ENCODE assay signal across 10 cellular contexts in genomic region chr5:43425965-43426364, GRCh38. TPM values are rescaled to one million over a fixed set of nuclear protein-coding genes. Genes with fewer than 3 reads are reported as not detected.
DNase-seq lines count a peak whose midpoint lies in the region; ATAC-seq and TF ChIP-seq lines count a peak whose summit lies in the region.
"Had no signal": no experiment of that assay in that cellular context is flagged by ENCODE, and none has a peak within 500 bp of the region (broad histone marks: within the 10 kb centered on the region; RNA-seq: fewer than 3 reads in every experiment).

No MANE protein-coding gene starts in this region.

- no peaks in the 10 kb centered on the region for H3K36me3 ChIP-seq in RWPE2 (ENCODE audit: low read depth)
- H3K36me3 ChIP-seq: esophagus muscularis mucosa, pancreas had no signal

- TF ChIP-seq CTCF in RWPE2 (IDR thresholded peaks at IDR 0.05; ENCODE audit: poor library complexity, severe bottlenecking) (no peak), fibroblast of villous mesenchyme (IDR thresholded peaks at IDR 0.05; ENCODE audit: insufficient read depth, low read depth, low read length) (no peak)

- CTCF ChIA-PET in activated CD8-positive, alpha-beta memory T cell treated with anti-CD3 and anti-CD28 coated beads, Interleukin-2, amount 10 ng/mL, durations not matched to agents 7 days and 5 days (lab: Charles Lee), result interaction anchor here (0.9 kb wide), 1 partner anchor 58 kb away, joined by 3 read pairs; no protein-coding TSS in a partner anchor

- H3K4me1 ChIP-seq in RWPE2 (ENCODE audit: insufficient read depth, poor library complexity, severe bottlenecking), result peaks cover 35% of the 10 kb centered on the region

- no peaks in the 10 kb centered on the region for H3K4me1 Mint-ChIP-seq in activated CD8-positive, alpha-beta memory T cell treated with anti-CD3 and anti-CD28 coated beads, Interleukin-2, amount 10 ng/mL, durations not matched to agents 7 days and 5 days

- H3K9me3 ChIP-seq in RWPE2 (ENCODE audit: severe bottlenecking), result no peaks in the 10 kb centered on the region
- H3K9me3 ChIP-seq: esophagus muscularis mucosa, pancreas had no signal

- H3K27me3 ChIP-seq in RWPE2 (ENCODE audit: insufficient read depth, poor library complexity, severe bottlenecking), result no peaks in the 10 kb centered on the region
- H3K27me3 ChIP-seq: esophagus muscularis mucosa, pancreas had no signal

- no peaks in the 10 kb centered on the region for H3K9me3 Mint-ChIP-seq in activated CD8-positive, alpha-beta memory T cell treated with anti-CD3 and anti-CD28 coated beads, Interleukin-2, amount 10 ng/mL, durations not matched to agents 7 days and 5 days (ENCODE audit: low read depth)

- ATAC-seq in RWPE2 (ENCODE audit: low read depth), result peak; percentile 78
- ATAC-seq in activated CD8-positive, alpha-beta memory T cell treated with anti-CD3 and anti-CD28 coated beads, Interleukin-2, amount 10 ng/mL, durations not matched to agents 7 days and 5 days, result no peak
- no peak for ATAC-seq in GM19035 (IDR thresholded peaks at IDR 0.05; ENCODE audit: unreplicated experiment)

- H3K4me3 Mint-ChIP-seq in activated CD8-positive, alpha-beta memory T cell treated with anti-CD3 and anti-CD28 coated beads, Interleukin-2, amount 10 ng/mL, durations not matched to agents 7 days and 5 days, result no peak overlapping the region

- no peak overlapping the region for H3K27ac Mint-ChIP-seq in activated CD8-positive, alpha-beta memory T cell treated with anti-CD3 and anti-CD28 coated beads, Interleukin-2, amount 10 ng/mL, durations not matched to agents 7 days and 5 days

- peak overlapping the region; percentile 44 for H3K27ac ChIP-seq in RWPE2 (ENCODE audit: poor library complexity, severe bottlenecking)

- DNase-seq in GOT3 (lab: John Stamatoyannopoulos, UW) (peak; percentile 31), RWPE2 (ENCODE audit: low spot score) (peak; percentile 82), fibroblast of villous mesenchyme (ENCODE audit: low read depth) (peak; percentile 50), stromal cell of bone marrow (ENCODE audit: low read depth) (peak; percentile 72), cerebellar nuclear complex (lab: John Stamatoyannopoulos, UW) (no peak)
- no peak for DNase-seq in activated CD8-positive, alpha-beta memory T cell treated with anti-CD3 and anti-CD28 coated beads, Interleukin-2, amount 10 ng/mL, durations not matched to agents 7 days and 5 days
- DNase-seq: pancreas; stimulated activated CD4-positive, alpha-beta T cell treated with anti-CD3 and anti-CD28 coated beads, Interleukin-4, amount 100 ng/mL, for 24 hours had no signal

- H3K4me3 ChIP-seq in RWPE2 (ENCODE audit: severe bottlenecking), result no peak overlapping the region
- H3K4me3 ChIP-seq in fibroblast of villous mesenchyme (ENCODE audit: low read depth, low read length), result no peak overlapping the region
- H3K4me3 ChIP-seq: esophagus muscularis mucosa, pancreas had no signal

- H3K36me3 Mint-ChIP-seq in activated CD8-positive, alpha-beta memory T cell treated with anti-CD3 and anti-CD28 coated beads, Interleukin-2, amount 10 ng/mL, durations not matched to agents 7 days and 5 days, result no peaks in the 10 kb centered on the region

- no peaks in the 10 kb centered on the region for H3K27me3 Mint-ChIP-seq in activated CD8-positive, alpha-beta memory T cell treated with anti-CD3 and anti-CD28 coated beads, Interleukin-2, amount 10 ng/mL, durations not matched to agents 7 days and 5 days

RNA-seq across cellular contexts. Expression of gene CCL28, which starts 13.8 kb away (rescaled TPM):
- 1.3 TPM in 2 replicates for total RNA-seq in fibroblast of villous mesenchyme
- total RNA-seq in activated CD8-positive, alpha-beta memory T cell treated with anti-CD3 and anti-CD28 coated beads, Interleukin-2, amount 10 ng/mL, durations not matched to agents 7 days and 5 days, result 10 to 100 TPM; 10.0 to 11.6 TPM

RNA-seq across cellular contexts. Expression of gene TMEM267, which starts 57.7 kb away (rescaled TPM):
- 13.2 and 21.2 TPM in 2 replicates for total RNA-seq in fibroblast of villous mesenchyme
- total RNA-seq in activated CD8-positive, alpha-beta memory T cell treated with anti-CD3 and anti-CD28 coated beads, Interleukin-2, amount 10 ng/mL, durations not matched to agents 7 days and 5 days, result 10 to 100 TPM; 13.9 to 21.9 TPM

Comparison
In these comparisons a context has a peak if more than half of its experiments do, and no peak if none do; other contexts are left out.
1. DNase-seq: peak in GOT3 (single experiment), RWPE2 (single experiment), fibroblast of villous mesenchyme (single experiment) and stromal cell of bone marrow (single experiment); none in activated CD8-positive, alpha-beta memory T cell treated with anti-CD3 and anti-CD28 coated beads, Interleukin-2, amount 10 ng/mL, durations not matched to agents 7 days and 5 days (single experiment) and cerebellar nuclear complex (0 of 2).